Comparison of ENCODE assay signal across 19 cellular contexts in genomic region chr3:150401285-150401684, GRCh38. TPM values are rescaled to one million over a fixed set of nuclear protein-coding genes. Genes with fewer than 3 reads are reported as not detected.
DNase-seq lines count a peak whose midpoint lies in the region; TF ChIP-seq lines count a peak whose summit lies in the region.
"Had no signal": no experiment of that assay in that cellular context is flagged by ENCODE, and none has a peak within 500 bp of the region (broad histone marks: within the 10 kb centered on the region; RNA-seq: fewer than 3 reads in every experiment).

No MANE protein-coding gene starts in this region.

- H3K27me3 Mint-ChIP-seq in endodermal cell (ENCODE audit: insufficient read depth): no peaks in the 10 kb centered on the region

- TF ChIP-seq POLR2A in stomach (IDR thresholded peaks at IDR 0.05) (no peak), uterus (IDR thresholded peaks at IDR 0.05) (no peak)

- no peak for DNase-seq in endodermal cell
- DNase-seq in stomach: no peak
- DNase-seq in NCI-H748 treated with DMSO at 0.1 percent for 48 hours (lab: John Stamatoyannopoulos, UW): no peak
- no peak for DNase-seq in uterus
- no peak for DNase-seq in T-helper 9 cell
- DNase-seq: 8988T; BE2C; C1 segment of cervical spinal cord; CD4-positive, CD25-positive, alpha-beta regulatory T cell; CD8-positive, alpha-beta memory T cell; COR-L47; DMS 273 treated with DMSO at 0.1 percent for 48 hours; DMS53; DND-41; GOT3; H7; IMR-90 had no signal

- no peaks in the 10 kb centered on the region for H3K9me2 ChIP-seq in DOHH2 (replicated peaks; ENCODE audit: control insufficient read depth, low read length)

- no peaks in the 10 kb centered on the region for H4K20me1 ChIP-seq in DOHH2 (ENCODE audit: control insufficient read depth, insufficient read depth, low read depth, low read length)

- H2AFZ ChIP-seq in parathyroid adenoma: peak overlapping the region; percentile 4

- H3K36me3 Mint-ChIP-seq in endodermal cell (ENCODE audit: low read depth): no peaks in the 10 kb centered on the region
- H3K36me3 Mint-ChIP-seq: CD4-positive, CD25-positive, alpha-beta regulatory T cell; CD8-positive, alpha-beta memory T cell had no signal

- no peak overlapping the region for H3K27ac ChIP-seq in DOHH2 (ENCODE audit: low read depth, low read length)
- no peak overlapping the region for H3K27ac ChIP-seq in endodermal cell (ENCODE audit: low read depth, low read length)
- H3K27ac ChIP-seq in parathyroid adenoma: no peak overlapping the region
- H3K27ac ChIP-seq in stomach: peak overlapping the region in 4 of 5 donors; percentile 17 to 44 (median 29)
- H3K27ac ChIP-seq in uterus: no peak overlapping the region

- no peaks in the 10 kb centered on the region; the same call in 1 of the 2 replicates for H3F3A ChIP-seq in DOHH2 (ENCODE audit: control insufficient read depth, insufficient read depth)

- H3K4me1 Mint-ChIP-seq in endodermal cell: peaks cover 1% of the 10 kb centered on the region
- H3K4me1 Mint-ChIP-seq: CD8-positive, alpha-beta memory T cell had no signal

- peak overlapping the region; percentile 32 for H3K27ac Mint-ChIP-seq in endodermal cell
- H3K27ac Mint-ChIP-seq: CD4-positive, CD25-positive, alpha-beta regulatory T cell had no signal

- no peaks in the 10 kb centered on the region for H3K9me3 Mint-ChIP-seq in endodermal cell
- H3K9me3 Mint-ChIP-seq: CD8-positive, alpha-beta memory T cell had no signal

- TF ChIP-seq CTCF in DOHH2 (IDR thresholded peaks at IDR 0.05; ENCODE audit: low read depth, low read length, poor library complexity, severe bottlenecking): no peak
- no peak for TF ChIP-seq CTCF in endodermal cell (conservative IDR thresholded peaks at IDR 0.05)
- no peak for TF ChIP-seq CTCF in parathyroid adenoma (IDR thresholded peaks at IDR 0.05)
- no peak for TF ChIP-seq CTCF in stomach (IDR thresholded peaks at IDR 0.05)
- TF ChIP-seq CTCF in uterus (IDR thresholded peaks at IDR 0.05): no peak

- H3K4me1 ChIP-seq in DOHH2 (ENCODE audit: control insufficient read depth, low read length): peaks cover 14% of the 10 kb centered on the region
- H3K4me1 ChIP-seq in endodermal cell (ENCODE audit: control insufficient read depth, insufficient read depth, low read length): no peaks in the 10 kb centered on the region
- no peaks in the 10 kb centered on the region for H3K4me1 ChIP-seq in parathyroid adenoma
- H3K4me1 ChIP-seq in stomach: peaks cover 0 to 11% (median under 1%) of the 10 kb centered on the region in 4 donors
- peaks cover 0 to 1% of the 10 kb centered on the region in 2 donors for H3K4me1 ChIP-seq in uterus
- H3K4me1 ChIP-seq: BE2C had no signal

- H3K79me2 ChIP-seq in DOHH2 (ENCODE audit: control insufficient read depth, low read length): no peaks in the 10 kb centered on the region
- H3K79me2 ChIP-seq in parathyroid adenoma: no peaks in the 10 kb centered on the region

- H3K4me3 ChIP-seq in DOHH2 (ENCODE audit: low read length) (peak overlapping the region; percentile 17; the same call in 1 of the 2 replicates), endodermal cell (ENCODE audit: low read length) (no peak overlapping the region), parathyroid adenoma (ENCODE audit: low read depth, low read length) (no peak overlapping the region), stomach (no peak overlapping the region), uterus (no peak overlapping the region)

- no peak overlapping the region for H3K9ac ChIP-seq in endodermal cell (ENCODE audit: extremely low read depth, low read length, poor library complexity, severe bottlenecking)
- H3K9ac ChIP-seq in parathyroid adenoma: no peak overlapping the region

- intact Hi-C loops in stomach (cut with DNase I; ENCODE audit: low total_unique reads): no loop called here
- intact Hi-C loops in uterus (cut with DNase I; ENCODE audit: low total_unique reads): no loop called here

- H3K4me2 ChIP-seq in DOHH2 (ENCODE audit: low read length): peak overlapping the region; percentile 49
- H3K4me2 ChIP-seq in parathyroid adenoma (ENCODE audit: low read length): no peak overlapping the region

- WGBS in endodermal cell (ENCODE audit: insufficient coverage in 1 of 2, insufficient read length in 1 of 2), 2 experiments: 93% methylated on average over 2 to 3 of the region's 3 CpGs
- 34 to 63% (median 51%) methylated on average over 3 of the region's 3 CpGs for WGBS in stomach, 5 donors

- TF ChIP-seq EP300 in stomach (IDR thresholded peaks at IDR 0.05): no peak

- no peaks in the 10 kb centered on the region for H3K27me3 ChIP-seq in DOHH2 (ENCODE audit: control insufficient read depth, low read length)
- H3K27me3 ChIP-seq in endodermal cell (ENCODE audit: control insufficient read depth, insufficient read depth, low read length, poor library complexity, severe bottlenecking): no peaks in the 10 kb centered on the region
- H3K27me3 ChIP-seq in parathyroid adenoma (ENCODE audit: control insufficient read depth, insufficient read depth, low read length): no peaks in the 10 kb centered on the region
- no peaks in the 10 kb centered on the region for H3K27me3 ChIP-seq in stomach
- no peaks in the 10 kb centered on the region for H3K27me3 ChIP-seq in uterus
- H3K27me3 ChIP-seq: BE2C had no signal

- no peaks in the 10 kb centered on the region for H3K9me3 ChIP-seq in DOHH2 (ENCODE audit: control insufficient read depth, insufficient read depth, low read length)
- H3K9me3 ChIP-seq in endodermal cell (ENCODE audit: control insufficient read depth, low read length): no peaks in the 10 kb centered on the region
- H3K9me3 ChIP-seq in parathyroid adenoma (ENCODE audit: control insufficient read depth, low read length): no peaks in the 10 kb centered on the region
- no peaks in the 10 kb centered on the region for H3K9me3 ChIP-seq in stomach
- H3K9me3 ChIP-seq in uterus: no peaks in the 10 kb centered on the region
- H3K9me3 ChIP-seq: BE2C had no signal

- H3K36me3 ChIP-seq in DOHH2 (ENCODE audit: control insufficient read depth, low read length) (no peaks in the 10 kb centered on the region), endodermal cell (ENCODE audit: control insufficient read depth, insufficient read depth, low read length) (no peaks in the 10 kb centered on the region), parathyroid adenoma (ENCODE audit: control insufficient read depth, insufficient read depth, low read length) (no peaks in the 10 kb centered on the region), stomach (no peaks in the 10 kb centered on the region), uterus (no peaks in the 10 kb centered on the region)
- H3K36me3 ChIP-seq: BE2C had no signal

- no peak overlapping the region for H3K4me3 Mint-ChIP-seq in endodermal cell
- H3K4me3 Mint-ChIP-seq: CD4-positive, CD25-positive, alpha-beta regulatory T cell; CD8-positive, alpha-beta memory T cell had no signal

RNA-seq across cellular contexts. Expression of gene TSC22D2, which starts 6.8 kb away (rescaled TPM):
- total RNA-seq in endodermal cell (10 to 100 TPM; 25.6 to 29.1 TPM), stomach (10 to 100 TPM; 12.9 to 32.2 (median 23.9) TPM), uterus (10 to 100 TPM; 11.8 to 60.5 (median 23.6) TPM)
- 29.5 TPM for polyA plus RNA-seq in endodermal cell (2013, experiment 1 of 2)
- 30.2 TPM for polyA plus RNA-seq in endodermal cell (2013, experiment 2 of 2)
- polyA plus RNA-seq in stomach: 10 to 100 TPM in 1 of 3 donors, 1 to 10 TPM in 2; 7.1 to 13.6 (median 7.7) TPM

Comparison
In these comparisons a context has a peak if more than half of its experiments do, and no peak if none do; other contexts are left out.
1. H3K27ac ChIP-seq: peak in stomach (4 of 5); none in DOHH2 (single experiment), endodermal cell (single experiment), parathyroid adenoma (single experiment) and uterus (0 of 2).